In the genomic region with DNA sequence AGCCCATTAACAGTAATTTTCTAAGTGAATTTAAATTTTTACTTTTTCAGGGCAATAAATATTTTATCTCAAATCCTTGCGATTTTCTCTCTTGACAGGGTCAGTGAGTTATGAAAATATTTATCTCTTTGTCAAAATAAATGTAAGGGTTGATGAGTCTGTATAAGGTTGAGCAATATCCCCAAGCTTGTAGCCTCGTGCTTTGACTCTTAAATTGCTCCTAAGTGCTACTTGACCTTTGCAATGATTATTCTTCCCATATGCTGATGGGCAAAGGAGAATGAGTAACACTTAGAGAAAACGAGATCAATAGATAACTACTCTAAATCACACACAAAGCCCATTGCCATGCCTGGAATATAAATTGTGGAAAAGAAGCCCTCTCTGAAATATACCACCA, we compare ENCODE assay signal across 17 cellular contexts.
DNase-seq lines count a peak whose midpoint lies in the region; ATAC-seq and FAIRE-seq lines count a peak whose summit lies in the region.
"Had no signal": no experiment of that assay in that cellular context is flagged by ENCODE, and none has a peak within 500 bp of the region (broad histone marks: within the 10 kb centered on the region; RNA-seq: fewer than 3 reads in every experiment).

No MANE protein-coding gene starts in this region.

- intact Hi-C loops in posterior cingulate gyrus (cut with DNase I), result no loop called here

- ATAC-seq in HG03442 (IDR thresholded peaks at IDR 0.05; ENCODE audit: unreplicated experiment), result no peak
- ATAC-seq: GM12878, GM23338, HCT116, K562 had no signal

- peak; percentile 72 for FAIRE-seq in HTR-8/SVneo (lab: Jason Lieb, UNC)
- FAIRE-seq: D721Med, GM12878, GM19239, K562 had no signal

- DNase-seq in EH (ENCODE audit: low read depth), result peak; percentile 43
- no peak for DNase-seq in HTR-8/SVneo (ENCODE audit: insufficient read length, low spot score)
- DNase-seq in amniotic epithelial cell (ENCODE audit: low read depth), result peak; percentile 26
- peak; percentile 64 for DNase-seq in iris pigment epithelial cell (ENCODE audit: low read depth)
- DNase-seq in putamen (ENCODE audit: low spot score), result no peak
- no peak for DNase-seq in posterior cingulate gyrus
- DNase-seq: NCI-H1105, NCI-H1694, NCI-H446 treated with DMSO at 0.1 percent for 48 hours, PC-9 had no signal

Comparison
In these comparisons a context has a peak if more than half of its experiments do, and no peak if none do; other contexts are left out.
1. DNase-seq: peak in EH (single experiment), amniotic epithelial cell (single experiment) and iris pigment epithelial cell (single experiment); none in HTR-8/SVneo (single experiment), putamen (single experiment) and posterior cingulate gyrus (0 of 10).